ENCODE assay signal across 9 cellular contexts in the genomic region with DNA sequence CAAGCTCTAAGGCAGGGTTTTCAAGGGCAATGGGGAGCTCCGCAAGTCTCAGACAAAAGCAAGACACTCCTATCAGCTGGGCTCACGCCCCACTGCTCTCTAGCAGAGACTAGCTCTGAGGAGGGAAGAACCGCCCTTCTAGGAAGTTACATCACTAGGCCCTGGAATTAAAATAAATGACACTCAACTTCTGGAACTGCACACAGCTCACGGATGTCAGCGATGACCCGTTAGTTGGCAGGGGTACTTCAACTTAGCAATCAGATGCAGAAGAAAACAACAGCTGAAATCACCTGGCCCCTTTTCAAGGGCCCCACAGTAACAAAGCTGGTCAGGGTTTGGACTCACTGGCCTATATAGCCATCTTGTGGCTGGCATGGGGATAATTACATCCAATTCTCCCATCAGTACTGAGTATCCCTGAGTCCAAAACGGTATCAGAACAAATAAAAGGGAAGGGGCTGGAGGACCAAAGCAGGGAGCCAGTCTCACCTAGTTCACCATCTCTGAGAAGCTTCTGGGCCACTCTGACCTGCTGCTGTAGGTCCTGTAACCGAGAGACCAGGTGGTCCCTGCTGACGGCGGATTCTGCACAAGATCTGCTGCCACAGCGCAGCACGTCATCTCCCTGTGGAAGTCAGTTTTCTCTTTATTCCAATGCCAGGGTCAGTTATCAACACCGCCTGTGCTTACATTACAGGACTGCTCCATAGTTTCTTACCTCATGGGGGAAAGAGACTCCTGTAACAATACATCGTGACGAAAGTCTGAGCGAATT. TPM values are rescaled to one million over a fixed set of nuclear protein-coding genes. Genes with fewer than 3 reads are reported as not detected.
DNase-seq lines count a peak whose midpoint lies in the region; ATAC-seq and TF ChIP-seq lines count a peak whose summit lies in the region.
"Had no signal": no experiment of that assay in that cellular context is flagged by ENCODE, and none has a peak within 500 bp of the region (broad histone marks: within the 10 kb centered on the region; RNA-seq: fewer than 3 reads in every experiment).

No MANE protein-coding gene starts in this region.

- peaks cover 10% of the 10 kb centered on the region for H3K4me1 Mint-ChIP-seq in CD4-positive, alpha-beta T cell (ENCODE audit: low read depth)
- peaks cover 49% of the 10 kb centered on the region for H3K4me1 Mint-ChIP-seq in HFFc6 (ENCODE audit: low read depth)

- H3K27ac ChIP-seq in CD4-positive, alpha-beta T cell (ENCODE audit: low read depth, low read length) = no peak overlapping the region
- H3K27ac ChIP-seq: SK-N-MC had no signal

- peak; percentile 53 for TF ChIP-seq CTCF in CD4-positive, alpha-beta T cell (IDR thresholded peaks at IDR 0.05)
- TF ChIP-seq CTCF in HFFc6 (IDR thresholded peaks at IDR 0.05) = peak; percentile 83
- TF ChIP-seq CTCF in omental fat pad (IDR thresholded peaks at IDR 0.05) = peak in 2 of 3 donors; percentile 64 to 74

- no peaks in the 10 kb centered on the region for H3K9me3 Mint-ChIP-seq in CD4-positive, alpha-beta T cell
- H3K9me3 Mint-ChIP-seq in HFFc6 = no peaks in the 10 kb centered on the region

- H3K9me3 ChIP-seq in CD4-positive, alpha-beta T cell (ENCODE audit: control insufficient read depth, low read length) = no peaks in the 10 kb centered on the region

- no peak for DNase-seq in CD4-positive, alpha-beta T cell
- DNase-seq in HFFc6 (peak; percentile 39), UCSD-AML1 (lab: John Stamatoyannopoulos, UW; ENCODE audit: unreplicated experiment) (peak; percentile 29), fibroblast of the conjunctiva (ENCODE audit: low read depth) (peak; percentile 88), omental fat pad (ENCODE audit: low spot score) (peak; percentile 60), NCI-H2029 treated with DMSO at 0.1 percent for 48 hours (lab: John Stamatoyannopoulos, UW) (no peak)

- peaks cover 71% of the 10 kb centered on the region for H3K36me3 Mint-ChIP-seq in CD4-positive, alpha-beta T cell (ENCODE audit: low read depth)
- peaks cover 27% of the 10 kb centered on the region; the same call in 1 of the 2 replicates for H3K36me3 Mint-ChIP-seq in HFFc6 (ENCODE audit: low read depth)

- no peak overlapping the region for H3K4me3 Mint-ChIP-seq in CD4-positive, alpha-beta T cell
- no peak overlapping the region for H3K4me3 Mint-ChIP-seq in HFFc6

- POLR2A ChIA-PET in CD4-positive, alpha-beta T cell (lab: Charles Lee) = interaction anchor here (0.5 to 3.5 kb wide), 11 partner anchors 10 to 335 kb away, joined by 3 to 33 read pairs (median 5); partner anchors contain the start of gene SERPINF1

- no peaks in the 10 kb centered on the region for H3K27me3 Mint-ChIP-seq in CD4-positive, alpha-beta T cell
- H3K27me3 Mint-ChIP-seq in HFFc6 (ENCODE audit: insufficient read depth) = no peaks in the 10 kb centered on the region

- no peaks in the 10 kb centered on the region for H3K27me3 ChIP-seq in CD4-positive, alpha-beta T cell (ENCODE audit: control insufficient read depth, insufficient read depth, low read length)

- intact Hi-C loops in CD4-positive, alpha-beta T cell (cut with DNase I, micrococcal nuclease) = loop anchor here (1.0 to 5.0 kb wide), 3 partner anchors 62 to 115 kb away; partner anchors contain the start of gene WDR81 (in 1 of the 2)

- peak; percentile 68 for ATAC-seq in CD4-positive, alpha-beta T cell (ENCODE audit: poor library complexity)
- ATAC-seq in omental fat pad (ENCODE audit: low FRiP score) (peak; percentile 78), HG03139 (IDR thresholded peaks at IDR 0.05; ENCODE audit: unreplicated experiment) (no peak), HG02642 (IDR thresholded peaks at IDR 0.05; ENCODE audit: poor library complexity, unreplicated experiment) (no peak)

- H3K27ac Mint-ChIP-seq in CD4-positive, alpha-beta T cell = peak overlapping the region; percentile 76
- no peak overlapping the region; the same call in 1 of the 2 replicates for H3K27ac Mint-ChIP-seq in HFFc6

- CTCF ChIA-PET in CD4-positive, alpha-beta T cell (lab: Charles Lee) = interaction anchor here (0.6 to 1.9 kb wide), 5 partner anchors 19 to 135 kb away, joined by 3 to 11 read pairs (median 4); no protein-coding TSS in a partner anchor

RNA-seq across cellular contexts. Expression of gene SERPINF1, which starts 22.2 kb away (rescaled TPM):
- 1 to 10 TPM; 3.0 to 4.8 TPM for total RNA-seq in CD4-positive, alpha-beta T cell
- 10 to 100 TPM; 12.0 to 46.8 (median 13.2) TPM for total RNA-seq in HFFc6 (2021; fragmentation: NEBNext Ultra II Directional; extraction: Animal tissue kit (Norgen Biotek cat#: 25700))
- total RNA-seq in omental fat pad = 1,000 to 10,000 TPM in 3 of 4 donors, 100 to 1,000 TPM in 1; 868 to 2,171 (median 1,171) TPM

RNA-seq across cellular contexts. Expression of gene SERPINF2, which starts 41.4 kb away (rescaled TPM):
- under 1 TPM; 0.49 to 0.59 TPM for total RNA-seq in CD4-positive, alpha-beta T cell
- not detected for total RNA-seq in HFFc6 (2021; fragmentation: NEBNext Ultra II Directional; extraction: Animal tissue kit (Norgen Biotek cat#: 25700))
- 10 to 100 TPM in 2 of 4 donors, 1 to 10 TPM in 2; 6.0 to 28.8 (median 9.1) TPM for total RNA-seq in omental fat pad

RNA-seq across cellular contexts. Expression of gene SMYD4, which starts 45.7 kb away (rescaled TPM):
- total RNA-seq in CD4-positive, alpha-beta T cell = 10 to 100 TPM in 1 of 2 experiments, 1 to 10 TPM in 1; 9.3 to 10.6 TPM
- total RNA-seq in HFFc6 (2021; fragmentation: NEBNext Ultra II Directional; extraction: Animal tissue kit (Norgen Biotek cat#: 25700)) = 10 to 100 TPM in 1 of 6 experiments, 1 to 10 TPM in 5; 6.3 to 10.3 (median 8.7) TPM
- 10 to 100 TPM in 3 of 4 donors, 1 to 10 TPM in 1; 9.1 to 28.2 (median 20.3) TPM for total RNA-seq in omental fat pad

RNA-seq across cellular contexts. Expression of gene RPA1, which starts 45.8 kb away (rescaled TPM):
- total RNA-seq in CD4-positive, alpha-beta T cell = 10 to 100 TPM; 38.6 to 38.7 TPM
- 100 to 1,000 TPM in 4 of 6 experiments, 10 to 100 TPM in 2; 83.2 to 111 (median 108) TPM for total RNA-seq in HFFc6 (2021; fragmentation: NEBNext Ultra II Directional; extraction: Animal tissue kit (Norgen Biotek cat#: 25700))
- 10 to 100 TPM; 22.8 to 31.4 (median 24.1) TPM for total RNA-seq in omental fat pad

RNA-seq across cellular contexts. Expression of gene WDR81, which starts 59.5 kb away (rescaled TPM):
- 10 to 100 TPM; 24.8 to 25.0 TPM for total RNA-seq in CD4-positive, alpha-beta T cell
- total RNA-seq in HFFc6 (2021; fragmentation: NEBNext Ultra II Directional; extraction: Animal tissue kit (Norgen Biotek cat#: 25700)) = 10 to 100 TPM; 12.5 to 18.1 (median 13.2) TPM
- 10 to 100 TPM; 39.2 to 71.1 (median 49.8) TPM for total RNA-seq in omental fat pad

Comparison
In these comparisons a context has a peak if more than half of its experiments do, and no peak if none do; other contexts are left out.
1. ATAC-seq: peak in CD4-positive, alpha-beta T cell (single experiment) and omental fat pad (single experiment); none in HG03139 (single experiment) and HG02642 (single experiment).
2. DNase-seq: peak in HFFc6 (single experiment), UCSD-AML1 (single experiment), fibroblast of the conjunctiva (single experiment) and omental fat pad (single experiment); none in CD4-positive, alpha-beta T cell (0 of 10) and NCI-H2029 treated with DMSO at 0.1 percent for 48 hours (single experiment).
3. RNA of gene SERPINF1, which starts 22.2 kb away (total RNA-seq): 868 to 2,171 TPM in omental fat pad; 12.0 to 46.8 TPM in HFFc6 and 3.0 to 4.8 TPM in CD4-positive, alpha-beta T cell; every median in the first group is over 10 times any median in the second.
4. RNA of gene SERPINF2, which starts 41.4 kb away (total RNA-seq): 6.0 to 28.8 TPM in omental fat pad; 0.49 to 0.59 TPM in CD4-positive, alpha-beta T cell and not detected in HFFc6; every median in the first group is over 4 times any median in the second.
5. Peak in every context shown above with its lines, with median percentiles within 50 percentile points of each other: CTCF ChIP-seq.